Comparison of ENCODE assay signal across 8 cellular contexts in genomic region chr12:89863968-89864367, GRCh38.
DNase-seq lines count a peak whose midpoint lies in the region; ATAC-seq and TF ChIP-seq lines count a peak whose summit lies in the region.

No MANE protein-coding gene starts in this region.

- H3K9me2 ChIP-seq in OCI-LY7 (ENCODE audit: insufficient read depth, low read length) = no peaks in the 10 kb centered on the region
- no peaks in the 10 kb centered on the region for H3K9me2 ChIP-seq in PC-3 (replicated peaks; ENCODE audit: low read length)

- H3K4me2 ChIP-seq in OCI-LY7 (ENCODE audit: low read length) (peak overlapping the region; percentile 73), PC-3 (ENCODE audit: low read length) (no peak overlapping the region)

- H3K27me3 ChIP-seq in lower lobe of right lung (ENCODE audit: low read depth) (no peaks in the 10 kb centered on the region), PC-3 (ENCODE audit: low read length) (no peaks in the 10 kb centered on the region)

- no peaks in the 10 kb centered on the region for H4K20me1 ChIP-seq in OCI-LY7 (ENCODE audit: insufficient read depth, low read length)
- H4K20me1 ChIP-seq in PC-3 (ENCODE audit: low read length) = no peaks in the 10 kb centered on the region

- peak overlapping the region; percentile 49 for H3K4me3 ChIP-seq in OCI-LY7 (ENCODE audit: low read depth, low read length, poor library complexity, severe bottlenecking)
- no peak overlapping the region for H3K4me3 ChIP-seq in lower lobe of right lung
- no peak overlapping the region for H3K4me3 ChIP-seq in PC-3 (ENCODE audit: low read length)

- no peak overlapping the region for H3K9ac ChIP-seq in PC-3 (ENCODE audit: low read length)

- peak; percentile 64 for DNase-seq in DMS153 treated with DMSO at 0.1 percent for 48 hours (lab: John Stamatoyannopoulos, UW; ENCODE audit: unreplicated experiment)
- peak; percentile 58 for DNase-seq in OCI-LY7 (ENCODE audit: low spot score)
- DNase-seq in lower lobe of right lung = no peak
- no peak for DNase-seq in PC-3
- no peak for DNase-seq in HCEC 1CT
- DNase-seq in AG20443 (ENCODE audit: low spot score) = no peak
- DNase-seq in NCI-H2171 treated with DMSO at 0.1 percent for 48 hours (lab: John Stamatoyannopoulos, UW) = no peak

- H3K79me2 ChIP-seq in OCI-LY7 (ENCODE audit: insufficient read depth, low read depth, low read length) (no peaks in the 10 kb centered on the region), PC-3 (ENCODE audit: low read length) (no peaks in the 10 kb centered on the region)

- H3F3A ChIP-seq in PC-3 (ENCODE audit: low read length, unreplicated experiment) = no peaks in the 10 kb centered on the region

- H3K4me1 ChIP-seq in OCI-LY7 (ENCODE audit: insufficient read depth, low read length, poor library complexity, severe bottlenecking) (peaks cover 50% of the 10 kb centered on the region), lower lobe of right lung (peaks cover 5% of the 10 kb centered on the region), PC-3 (ENCODE audit: insufficient read depth, low read length) (peaks cover 2% of the 10 kb centered on the region; the same call in 1 of the 2 replicates)

- TF ChIP-seq CTCF in OCI-LY7 (conservative IDR thresholded peaks at IDR 0.05; ENCODE audit: low read length) = no peak
- TF ChIP-seq CTCF in lower lobe of right lung (IDR thresholded peaks at IDR 0.05) = no peak
- TF ChIP-seq CTCF in PC-3 (conservative IDR thresholded peaks at IDR 0.05; ENCODE audit: low read depth, low read length) = no peak

- H2AFZ ChIP-seq in OCI-LY7 (ENCODE audit: low read length) = peak overlapping the region; percentile 94
- H2AFZ ChIP-seq in PC-3 (ENCODE audit: low read length) = no peak overlapping the region

- CTCF ChIA-PET in OCI-LY7 (lab: Charles Lee; ENCODE audit: unreplicated experiment) = interaction anchor here (1.3 kb wide), 1 partner anchor 12 kb away, joined by 3 read pairs; no protein-coding TSS in a partner anchor
- CTCF ChIA-PET in PC-3 (lab: Charles Lee) = no interaction called here

- POLR2A ChIA-PET in OCI-LY7 (lab: Charles Lee) = interaction anchor here (0.8 to 3.3 kb wide), 13 partner anchors 8 to 248 kb away, joined by 3 to 12 read pairs (median 5); no protein-coding TSS in a partner anchor
- POLR2A ChIA-PET in PC-3 (lab: Charles Lee; ENCODE audit: unreplicated experiment) = interaction anchor here (0.6 kb wide), 1 partner anchor 1239 kb away, joined by 3 read pairs; no protein-coding TSS in a partner anchor

- no peaks in the 10 kb centered on the region; the same call in 1 of the 2 replicates for H3K36me3 ChIP-seq in OCI-LY7 (ENCODE audit: insufficient read depth, low read length)
- H3K36me3 ChIP-seq in lower lobe of right lung = no peaks in the 10 kb centered on the region
- no peaks in the 10 kb centered on the region for H3K36me3 ChIP-seq in PC-3 (ENCODE audit: low read depth, low read length)

- BruUV-seq in OCI-LY7 (replicated peaks; lab: Mats Ljungman, UMichigan) (no TSS peak), PC-3 (replicated peaks; lab: Mats Ljungman, UMichigan) (no TSS peak)

- H3K9me3 ChIP-seq in OCI-LY7 (ENCODE audit: low read length) = no peaks in the 10 kb centered on the region
- no peaks in the 10 kb centered on the region for H3K9me3 ChIP-seq in lower lobe of right lung
- H3K9me3 ChIP-seq in PC-3 (ENCODE audit: low read length) = no peaks in the 10 kb centered on the region

- H3K27ac ChIP-seq in OCI-LY7 (ENCODE audit: low read depth, low read length, poor library complexity, severe bottlenecking) (peak overlapping the region; percentile 78), lower lobe of right lung (peak overlapping the region; percentile 80), PC-3 (ENCODE audit: low read length) (no peak overlapping the region)

- intact Hi-C loops in OCI-LY7 (cut with micrococcal nuclease; ENCODE audit: unreplicated experiment) = loop anchor here (1.0 to 5.0 kb wide), 5 partner anchors 63 to 322 kb away; no protein-coding TSS in a partner anchor
- intact Hi-C loops in lower lobe of right lung (cut with DNase I) = no loop called here
- intact Hi-C loops in PC-3 (cut with micrococcal nuclease) = no loop called here

- ATAC-seq in HG02759 (IDR thresholded peaks at IDR 0.05; ENCODE audit: unreplicated experiment) = peak; percentile 21
- ATAC-seq in lower lobe of right lung = peak; percentile 59 to 60
- ATAC-seq in PC-3 = no peak

Comparison
In these comparisons a context has a peak if more than half of its experiments do, and no peak if none do; other contexts are left out.
1. DNase-seq: peak in DMS153 treated with DMSO at 0.1 percent for 48 hours (single experiment) and OCI-LY7 (single experiment); none in lower lobe of right lung (single experiment), PC-3 (single experiment), HCEC 1CT (single experiment), AG20443 (single experiment) and NCI-H2171 treated with DMSO at 0.1 percent for 48 hours (single experiment).